In the genomic region with DNA sequence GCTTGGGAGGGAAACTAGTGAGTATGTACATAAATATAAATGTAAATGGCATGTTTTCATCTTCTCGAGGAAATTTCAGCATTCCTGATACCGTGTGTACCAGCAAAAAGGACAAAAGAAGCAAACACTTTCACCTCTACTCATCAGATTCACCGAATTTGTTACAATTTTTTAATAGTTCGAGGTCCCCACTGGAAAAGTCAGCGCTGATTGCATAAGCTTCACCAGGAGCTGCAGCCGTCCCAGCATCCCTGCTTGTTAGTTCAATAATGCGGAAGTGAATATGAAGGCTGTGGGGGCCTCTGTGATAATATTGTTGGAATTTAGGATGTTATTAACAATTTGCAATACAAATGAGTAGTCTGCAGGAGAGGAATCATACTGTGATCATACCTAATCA, we compare ENCODE assay signal across 8 cellular contexts.
"Had no signal": no experiment of that assay in that cellular context is flagged by ENCODE, and none has a peak within 500 bp of the region (broad histone marks: within the 10 kb centered on the region; RNA-seq: fewer than 3 reads in every experiment).

No MANE protein-coding gene starts in this region.

- FAIRE-seq: HepG2, HTR-8/SVneo, K562 had no signal

- H3K36me3 Mint-ChIP-seq: IgD-negative memory B cell had no signal

- DNase-seq: IMR-90, KBM-7, KG1 had no signal

- H3K4me1 Mint-ChIP-seq: IgD-negative memory B cell had no signal

- H3K4me3 ChIP-seq: K562 had no signal

- H3K27ac Mint-ChIP-seq: IgD-negative memory B cell had no signal

- H3K4me3 Mint-ChIP-seq: IgD-negative memory B cell had no signal

- H3K27ac ChIP-seq: HL-60 had no signal

- H3K27me3 Mint-ChIP-seq: IgD-negative memory B cell had no signal

- ATAC-seq: HepG2, K562 had no signal
